In the genomic region with DNA sequence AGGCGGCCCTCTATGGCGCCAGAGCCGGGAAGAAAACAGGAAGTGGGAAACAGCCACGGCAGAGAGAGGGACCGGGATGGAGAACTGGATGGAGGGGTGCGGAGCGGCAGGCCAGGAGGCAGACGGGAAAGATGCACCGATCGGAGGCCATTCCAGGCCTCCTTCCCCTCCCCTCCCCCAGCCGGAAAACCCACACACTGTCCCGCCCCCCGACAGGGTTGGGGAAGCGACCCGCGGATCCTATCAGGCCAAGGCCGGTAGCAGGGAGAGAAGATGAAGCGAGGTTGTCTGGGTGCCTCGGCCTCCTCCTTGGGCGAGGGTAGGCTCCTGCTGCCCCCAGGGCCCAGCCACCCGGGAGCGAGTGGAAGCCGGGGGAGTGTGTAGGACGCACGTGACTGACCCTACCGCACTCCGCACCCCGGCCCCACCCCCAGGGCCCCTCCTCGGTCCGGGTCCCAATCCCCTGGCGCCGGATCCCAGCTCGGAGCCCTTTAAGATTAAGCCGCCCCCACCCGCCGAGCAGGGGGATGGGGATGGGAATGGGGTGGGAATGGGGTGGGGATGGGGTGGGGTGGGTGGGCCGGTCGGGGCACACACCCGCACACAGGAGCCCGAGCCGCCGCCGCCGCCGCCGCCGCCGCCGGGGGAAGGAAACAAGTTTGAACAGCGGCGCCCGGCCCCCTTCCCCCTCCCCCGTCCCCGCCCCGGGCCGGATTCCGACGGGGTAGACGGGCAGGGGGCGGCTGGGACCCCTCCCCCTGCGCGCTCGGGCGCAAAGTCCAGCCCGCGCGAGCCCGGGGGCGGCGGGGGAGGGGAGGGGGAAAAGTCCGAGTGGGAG, we compare ENCODE assay signal across 1 cellular context.
TF ChIP-seq lines count a peak whose summit lies in the region.

No MANE protein-coding gene starts in this region.

TF ChIP-seq in HepG2, 621 proteins besides CTCF, POLR2A, EP300 and RAD21 (continued from another document and continues in another):
- TF ChIP-seq, protein P1, sequence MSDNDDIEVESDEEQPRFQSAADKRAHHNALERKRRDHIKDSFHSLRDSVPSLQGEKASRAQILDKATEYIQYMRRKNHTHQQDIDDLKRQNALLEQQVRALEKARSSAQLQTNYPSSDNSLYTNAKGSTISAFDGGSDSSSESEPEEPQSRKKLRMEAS (IDR thresholded peaks at IDR 0.05), result peak; percentile 32; the same call in 1 of the 2 replicates
- no peak for TF ChIP-seq BORCS8-MEF2B (CRISPR knock-in tag; IDR thresholded peaks at IDR 0.05)
- TF ChIP-seq, protein P2, sequence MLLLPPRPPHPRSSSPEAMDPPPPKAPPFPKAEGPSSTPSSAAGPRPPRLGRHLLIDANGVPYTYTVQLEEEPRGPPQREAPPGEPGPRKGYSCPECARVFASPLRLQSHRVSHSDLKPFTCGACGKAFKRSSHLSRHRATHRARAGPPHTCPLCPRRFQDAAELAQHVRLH (CRISPR knock-in tag; IDR thresholded peaks at IDR 0.05; ENCODE audit: borderline replicate concordance, low read depth), result no peak
- 0 out of 2 replicates have a peak, but pooled peaks have one; percentile 29 for TF ChIP-seq TAF1 (CRISPR knock-in tag; IDR thresholded peaks at IDR 0.05)
- TF ChIP-seq MXI1 (IDR thresholded peaks at IDR 0.05; ENCODE audit: borderline replicate concordance, low read depth, low read length), result no peak
- TF ChIP-seq ZNF296 (CRISPR knock-in tag; conservative IDR thresholded peaks at IDR 0.05), result no peak
- no peak for TF ChIP-seq KDM5A (IDR thresholded peaks at IDR 0.05; ENCODE audit: borderline replicate concordance, low read length)
- TF ChIP-seq, protein P3, sequence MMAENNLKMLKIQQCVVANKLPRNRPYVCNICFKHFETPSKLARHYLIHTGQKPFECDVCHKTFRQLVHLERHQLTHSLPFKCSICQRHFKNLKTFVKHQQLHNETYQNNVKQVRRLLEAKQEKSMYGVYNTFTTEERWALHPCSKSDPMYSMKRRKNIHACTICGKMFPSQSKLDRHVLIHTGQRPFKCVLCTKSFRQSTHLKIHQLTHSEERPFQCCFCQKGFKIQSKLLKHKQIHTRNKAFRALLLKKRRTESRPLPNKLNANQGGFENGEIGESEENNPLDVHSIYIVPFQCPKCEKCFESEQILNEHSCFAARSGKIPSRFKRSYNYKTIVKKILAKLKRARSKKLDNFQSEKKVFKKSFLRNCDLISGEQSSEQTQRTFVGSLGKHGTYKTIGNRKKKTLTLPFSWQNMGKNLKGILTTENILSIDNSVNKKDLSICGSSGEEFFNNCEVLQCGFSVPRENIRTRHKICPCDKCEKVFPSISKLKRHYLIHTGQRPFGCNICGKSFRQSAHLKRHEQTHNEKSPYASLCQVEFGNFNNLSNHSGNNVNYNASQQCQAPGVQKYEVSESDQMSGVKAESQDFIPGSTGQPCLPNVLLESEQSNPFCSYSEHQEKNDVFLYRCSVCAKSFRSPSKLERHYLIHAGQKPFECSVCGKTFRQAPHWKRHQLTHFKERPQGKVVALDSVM (CRISPR knock-in tag; IDR thresholded peaks at IDR 0.05), result peak; percentile 55; the same call in 1 of the 2 replicates
- TF ChIP-seq FOXM1 (CRISPR knock-in tag; IDR thresholded peaks at IDR 0.05), result no peak
- TF ChIP-seq NR2C2 (CRISPR knock-in tag; IDR thresholded peaks at IDR 0.05; ENCODE audit: borderline replicate concordance), result no peak
- TF ChIP-seq GZF1 (CRISPR knock-in tag; IDR thresholded peaks at IDR 0.05), result no peak
- TF ChIP-seq AKAP8 (CRISPR knock-in tag; IDR thresholded peaks at IDR 0.05), result no peak; the same call in 1 of the 2 replicates
- TF ChIP-seq, protein P4, sequence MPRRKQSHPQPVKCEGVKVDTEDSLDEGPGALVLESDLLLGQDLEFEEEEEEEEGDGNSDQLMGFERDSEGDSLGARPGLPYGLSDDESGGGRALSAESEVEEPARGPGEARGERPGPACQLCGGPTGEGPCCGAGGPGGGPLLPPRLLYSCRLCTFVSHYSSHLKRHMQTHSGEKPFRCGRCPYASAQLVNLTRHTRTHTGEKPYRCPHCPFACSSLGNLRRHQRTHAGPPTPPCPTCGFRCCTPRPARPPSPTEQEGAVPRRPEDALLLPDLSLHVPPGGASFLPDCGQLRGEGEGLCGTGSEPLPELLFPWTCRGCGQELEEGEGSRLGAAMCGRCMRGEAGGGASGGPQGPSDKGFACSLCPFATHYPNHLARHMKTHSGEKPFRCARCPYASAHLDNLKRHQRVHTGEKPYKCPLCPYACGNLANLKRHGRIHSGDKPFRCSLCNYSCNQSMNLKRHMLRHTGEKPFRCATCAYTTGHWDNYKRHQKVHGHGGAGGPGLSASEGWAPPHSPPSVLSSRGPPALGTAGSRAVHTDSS (CRISPR knock-in tag; conservative IDR thresholded peaks at IDR 0.05), result no peak
- TF ChIP-seq, protein P5, sequence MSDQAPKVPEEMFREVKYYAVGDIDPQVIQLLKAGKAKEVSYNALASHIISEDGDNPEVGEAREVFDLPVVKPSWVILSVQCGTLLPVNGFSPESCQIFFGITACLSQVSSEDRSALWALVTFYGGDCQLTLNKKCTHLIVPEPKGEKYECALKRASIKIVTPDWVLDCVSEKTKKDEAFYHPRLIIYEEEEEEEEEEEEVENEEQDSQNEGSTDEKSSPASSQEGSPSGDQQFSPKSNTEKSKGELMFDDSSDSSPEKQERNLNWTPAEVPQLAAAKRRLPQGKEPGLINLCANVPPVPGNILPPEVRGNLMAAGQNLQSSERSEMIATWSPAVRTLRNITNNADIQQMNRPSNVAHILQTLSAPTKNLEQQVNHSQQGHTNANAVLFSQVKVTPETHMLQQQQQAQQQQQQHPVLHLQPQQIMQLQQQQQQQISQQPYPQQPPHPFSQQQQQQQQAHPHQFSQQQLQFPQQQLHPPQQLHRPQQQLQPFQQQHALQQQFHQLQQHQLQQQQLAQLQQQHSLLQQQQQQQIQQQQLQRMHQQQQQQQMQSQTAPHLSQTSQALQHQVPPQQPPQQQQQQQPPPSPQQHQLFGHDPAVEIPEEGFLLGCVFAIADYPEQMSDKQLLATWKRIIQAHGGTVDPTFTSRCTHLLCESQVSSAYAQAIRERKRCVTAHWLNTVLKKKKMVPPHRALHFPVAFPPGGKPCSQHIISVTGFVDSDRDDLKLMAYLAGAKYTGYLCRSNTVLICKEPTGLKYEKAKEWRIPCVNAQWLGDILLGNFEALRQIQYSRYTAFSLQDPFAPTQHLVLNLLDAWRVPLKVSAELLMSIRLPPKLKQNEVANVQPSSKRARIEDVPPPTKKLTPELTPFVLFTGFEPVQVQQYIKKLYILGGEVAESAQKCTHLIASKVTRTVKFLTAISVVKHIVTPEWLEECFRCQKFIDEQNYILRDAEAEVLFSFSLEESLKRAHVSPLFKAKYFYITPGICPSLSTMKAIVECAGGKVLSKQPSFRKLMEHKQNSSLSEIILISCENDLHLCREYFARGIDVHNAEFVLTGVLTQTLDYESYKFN (CRISPR knock-in tag; conservative IDR thresholded peaks at IDR 0.05), result peak; percentile 81
- TF ChIP-seq PHF21A (CRISPR knock-in tag; IDR thresholded peaks at IDR 0.05), result no peak
- peak; percentile 9; the same call in 1 of the 2 replicates for TF ChIP-seq YEATS4 (CRISPR knock-in tag; IDR thresholded peaks at IDR 0.05; ENCODE audit: borderline replicate concordance)
- TF ChIP-seq, protein P6, sequence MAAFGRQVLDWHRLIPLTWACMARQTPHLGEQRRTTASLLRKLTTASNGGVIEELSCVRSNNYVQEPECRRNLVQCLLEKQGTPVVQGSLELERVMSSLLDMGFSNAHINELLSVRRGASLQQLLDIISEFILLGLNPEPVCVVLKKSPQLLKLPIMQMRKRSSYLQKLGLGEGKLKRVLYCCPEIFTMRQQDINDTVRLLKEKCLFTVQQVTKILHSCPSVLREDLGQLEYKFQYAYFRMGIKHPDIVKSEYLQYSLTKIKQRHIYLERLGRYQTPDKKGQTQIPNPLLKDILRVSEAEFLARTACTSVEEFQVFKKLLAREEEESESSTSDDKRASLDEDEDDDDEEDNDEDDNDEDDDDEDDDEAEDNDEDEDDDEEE (CRISPR knock-in tag; IDR thresholded peaks at IDR 0.05), result no peak
- TF ChIP-seq, protein P7, sequence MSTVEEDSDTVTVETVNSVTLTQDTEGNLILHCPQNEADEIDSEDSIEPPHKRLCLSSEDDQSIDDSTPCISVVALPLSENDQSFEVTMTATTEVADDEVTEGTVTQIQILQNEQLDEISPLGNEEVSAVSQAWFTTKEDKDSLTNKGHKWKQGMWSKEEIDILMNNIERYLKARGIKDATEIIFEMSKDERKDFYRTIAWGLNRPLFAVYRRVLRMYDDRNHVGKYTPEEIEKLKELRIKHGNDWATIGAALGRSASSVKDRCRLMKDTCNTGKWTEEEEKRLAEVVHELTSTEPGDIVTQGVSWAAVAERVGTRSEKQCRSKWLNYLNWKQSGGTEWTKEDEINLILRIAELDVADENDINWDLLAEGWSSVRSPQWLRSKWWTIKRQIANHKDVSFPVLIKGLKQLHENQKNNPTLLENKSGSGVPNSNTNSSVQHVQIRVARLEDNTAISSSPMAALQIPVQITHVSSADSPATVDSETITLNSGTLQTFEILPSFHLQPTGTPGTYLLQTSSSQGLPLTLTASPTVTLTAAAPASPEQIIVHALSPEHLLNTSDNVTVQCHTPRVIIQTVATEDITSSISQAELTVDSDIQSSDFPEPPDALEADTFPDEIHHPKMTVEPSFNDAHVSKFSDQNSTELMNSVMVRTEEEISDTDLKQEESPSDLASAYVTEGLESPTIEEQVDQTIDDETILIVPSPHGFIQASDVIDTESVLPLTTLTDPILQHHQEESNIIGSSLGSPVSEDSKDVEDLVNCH (CRISPR knock-in tag; IDR thresholded peaks at IDR 0.05), result no peak
- TF ChIP-seq TP53 (CRISPR knock-in tag; conservative IDR thresholded peaks at IDR 0.05), result no peak
- TF ChIP-seq, protein P8, sequence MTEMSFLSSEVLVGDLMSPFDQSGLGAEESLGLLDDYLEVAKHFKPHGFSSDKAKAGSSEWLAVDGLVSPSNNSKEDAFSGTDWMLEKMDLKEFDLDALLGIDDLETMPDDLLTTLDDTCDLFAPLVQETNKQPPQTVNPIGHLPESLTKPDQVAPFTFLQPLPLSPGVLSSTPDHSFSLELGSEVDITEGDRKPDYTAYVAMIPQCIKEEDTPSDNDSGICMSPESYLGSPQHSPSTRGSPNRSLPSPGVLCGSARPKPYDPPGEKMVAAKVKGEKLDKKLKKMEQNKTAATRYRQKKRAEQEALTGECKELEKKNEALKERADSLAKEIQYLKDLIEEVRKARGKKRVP (CRISPR knock-in tag; IDR thresholded peaks at IDR 0.05), result no peak
- TF ChIP-seq HDAC6 (IDR thresholded peaks at IDR 0.05; ENCODE audit: low read depth, low read length), result no peak
- TF ChIP-seq KDM6A (CRISPR knock-in tag; IDR thresholded peaks at IDR 0.05; ENCODE audit: low read depth), result no peak
- TF ChIP-seq, protein P9, sequence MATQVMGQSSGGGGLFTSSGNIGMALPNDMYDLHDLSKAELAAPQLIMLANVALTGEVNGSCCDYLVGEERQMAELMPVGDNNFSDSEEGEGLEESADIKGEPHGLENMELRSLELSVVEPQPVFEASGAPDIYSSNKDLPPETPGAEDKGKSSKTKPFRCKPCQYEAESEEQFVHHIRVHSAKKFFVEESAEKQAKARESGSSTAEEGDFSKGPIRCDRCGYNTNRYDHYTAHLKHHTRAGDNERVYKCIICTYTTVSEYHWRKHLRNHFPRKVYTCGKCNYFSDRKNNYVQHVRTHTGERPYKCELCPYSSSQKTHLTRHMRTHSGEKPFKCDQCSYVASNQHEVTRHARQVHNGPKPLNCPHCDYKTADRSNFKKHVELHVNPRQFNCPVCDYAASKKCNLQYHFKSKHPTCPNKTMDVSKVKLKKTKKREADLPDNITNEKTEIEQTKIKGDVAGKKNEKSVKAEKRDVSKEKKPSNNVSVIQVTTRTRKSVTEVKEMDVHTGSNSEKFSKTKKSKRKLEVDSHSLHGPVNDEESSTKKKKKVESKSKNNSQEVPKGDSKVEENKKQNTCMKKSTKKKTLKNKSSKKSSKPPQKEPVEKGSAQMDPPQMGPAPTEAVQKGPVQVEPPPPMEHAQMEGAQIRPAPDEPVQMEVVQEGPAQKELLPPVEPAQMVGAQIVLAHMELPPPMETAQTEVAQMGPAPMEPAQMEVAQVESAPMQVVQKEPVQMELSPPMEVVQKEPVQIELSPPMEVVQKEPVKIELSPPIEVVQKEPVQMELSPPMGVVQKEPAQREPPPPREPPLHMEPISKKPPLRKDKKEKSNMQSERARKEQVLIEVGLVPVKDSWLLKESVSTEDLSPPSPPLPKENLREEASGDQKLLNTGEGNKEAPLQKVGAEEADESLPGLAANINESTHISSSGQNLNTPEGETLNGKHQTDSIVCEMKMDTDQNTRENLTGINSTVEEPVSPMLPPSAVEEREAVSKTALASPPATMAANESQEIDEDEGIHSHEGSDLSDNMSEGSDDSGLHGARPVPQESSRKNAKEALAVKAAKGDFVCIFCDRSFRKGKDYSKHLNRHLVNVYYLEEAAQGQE (IDR thresholded peaks at IDR 0.05; ENCODE audit: borderline replicate concordance in 1 of 2, low read depth in 1 of 2, low read length in 2 of 2), result no peak
- peak; percentile 52 for TF ChIP-seq HDAC1 (CRISPR knock-in tag; IDR thresholded peaks at IDR 0.05)
- TF ChIP-seq JUN (CRISPR knock-in tag; IDR thresholded peaks at IDR 0.05), result no peak
- 0 out of 2 replicates have a peak, but pooled peaks have one; percentile 32 for TF ChIP-seq KDM4B (CRISPR knock-in tag; IDR thresholded peaks at IDR 0.05)
- TF ChIP-seq, protein P10, sequence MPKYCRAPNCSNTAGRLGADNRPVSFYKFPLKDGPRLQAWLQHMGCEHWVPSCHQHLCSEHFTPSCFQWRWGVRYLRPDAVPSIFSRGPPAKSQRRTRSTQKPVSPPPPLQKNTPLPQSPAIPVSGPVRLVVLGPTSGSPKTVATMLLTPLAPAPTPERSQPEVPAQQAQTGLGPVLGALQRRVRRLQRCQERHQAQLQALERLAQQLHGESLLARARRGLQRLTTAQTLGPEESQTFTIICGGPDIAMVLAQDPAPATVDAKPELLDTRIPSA (CRISPR knock-in tag; IDR thresholded peaks at IDR 0.05; ENCODE audit: borderline replicate concordance), result no peak
- TF ChIP-seq NFIC (IDR thresholded peaks at IDR 0.05; ENCODE audit: low read length), result no peak
- TF ChIP-seq FLYWCH1 (CRISPR knock-in tag; IDR thresholded peaks at IDR 0.05), result no peak
- TF ChIP-seq ZNF382 (CRISPR knock-in tag; IDR thresholded peaks at IDR 0.05; ENCODE audit: borderline replicate concordance), result no peak
- TF ChIP-seq ATAD3A (CRISPR knock-in tag; IDR thresholded peaks at IDR 0.05), result no peak
- TF ChIP-seq ZC3H13 (CRISPR knock-in tag; IDR thresholded peaks at IDR 0.05), result no peak
- no peak for TF ChIP-seq ZNF264 (CRISPR knock-in tag; IDR thresholded peaks at IDR 0.05)
- TF ChIP-seq ZNF879 (CRISPR knock-in tag; IDR thresholded peaks at IDR 0.05), result no peak
- peak; percentile 67 for TF ChIP-seq BHLHE40 (IDR thresholded peaks at IDR 0.05; ENCODE audit: low read length)
- TF ChIP-seq, protein P11, sequence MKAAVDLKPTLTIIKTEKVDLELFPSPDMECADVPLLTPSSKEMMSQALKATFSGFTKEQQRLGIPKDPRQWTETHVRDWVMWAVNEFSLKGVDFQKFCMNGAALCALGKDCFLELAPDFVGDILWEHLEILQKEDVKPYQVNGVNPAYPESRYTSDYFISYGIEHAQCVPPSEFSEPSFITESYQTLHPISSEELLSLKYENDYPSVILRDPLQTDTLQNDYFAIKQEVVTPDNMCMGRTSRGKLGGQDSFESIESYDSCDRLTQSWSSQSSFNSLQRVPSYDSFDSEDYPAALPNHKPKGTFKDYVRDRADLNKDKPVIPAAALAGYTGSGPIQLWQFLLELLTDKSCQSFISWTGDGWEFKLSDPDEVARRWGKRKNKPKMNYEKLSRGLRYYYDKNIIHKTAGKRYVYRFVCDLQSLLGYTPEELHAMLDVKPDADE (CRISPR knock-in tag; IDR thresholded peaks at IDR 0.05), result no peak
- TF ChIP-seq SSRP1 (CRISPR knock-in tag; IDR thresholded peaks at IDR 0.05), result no peak
- TF ChIP-seq PHF8 (CRISPR knock-in tag; IDR thresholded peaks at IDR 0.05), result 0 out of 2 replicates have a peak, but pooled peaks have one; percentile 28
- no peak for TF ChIP-seq KAT8 (CRISPR knock-in tag; IDR thresholded peaks at IDR 0.05)
- no peak for TF ChIP-seq MAZ (IDR thresholded peaks at IDR 0.05; ENCODE audit: borderline replicate concordance, low read depth, low read length)
- no peak for TF ChIP-seq MAZ (CRISPR knock-in tag; IDR thresholded peaks at IDR 0.05; ENCODE audit: low read depth)
- TF ChIP-seq NKX3-1 (CRISPR knock-in tag; IDR thresholded peaks at IDR 0.05), result no peak
